Comparison of ENCODE assay signal across 13 cellular contexts in genomic region chr5:140253985-140254384, GRCh38. TPM values are rescaled to one million over a fixed set of nuclear protein-coding genes. Genes with fewer than 3 reads are reported as not detected.
DNase-seq lines count a peak whose midpoint lies in the region; ATAC-seq and TF ChIP-seq lines count a peak whose summit lies in the region.
"Had no signal": no experiment of that assay in that cellular context is flagged by ENCODE, and none has a peak within 500 bp of the region (broad histone marks: within the 10 kb centered on the region; RNA-seq: fewer than 3 reads in every experiment).

No MANE protein-coding gene starts in this region.

- peaks cover 7 to 36% (median 16%) of the 10 kb centered on the region in 3 donors for H3K4me1 ChIP-seq in esophagus squamous epithelium
- peaks cover 6% of the 10 kb centered on the region for H3K4me1 ChIP-seq in prostate gland (replicated peaks)

- TF ChIP-seq CTCF in Calu3 (IDR thresholded peaks at IDR 0.05; ENCODE audit: unreplicated experiment) (no peak), esophagus squamous epithelium (IDR thresholded peaks at IDR 0.05) (no peak), prostate gland (IDR thresholded peaks at IDR 0.05) (no peak)

- H3K36me3 Mint-ChIP-seq in Calu3 (ENCODE audit: insufficient read depth, unreplicated experiment) = peaks cover 49% of the 10 kb centered on the region

- no peaks in the 10 kb centered on the region for H3K9me3 Mint-ChIP-seq in Calu3 (ENCODE audit: low read depth, unreplicated experiment)
- H3K9me3 Mint-ChIP-seq: CD8-positive, alpha-beta T cell had no signal

- WGBS in esophagus squamous epithelium, 2 donors = 5 to 21% methylated on average over 4 of the region's 4 CpGs
- 35% methylated on average over 4 of the region's 4 CpGs for WGBS in prostate gland

- BruUV-seq in Calu3 (replicated peaks; lab: Mats Ljungman, UMichigan) = no TSS peak

- no peaks in the 10 kb centered on the region for H3K27me3 Mint-ChIP-seq in Calu3 (ENCODE audit: unreplicated experiment)

- H3K4me3 ChIP-seq in esophagus squamous epithelium (no peak overlapping the region), prostate gland (no peak overlapping the region)
- H3K4me3 ChIP-seq: K562 had no signal

- TF ChIP-seq POLR2A in esophagus squamous epithelium (IDR thresholded peaks at IDR 0.05) (no peak), prostate gland (IDR thresholded peaks at IDR 0.05) (no peak)

- H3K9me3 ChIP-seq in esophagus squamous epithelium (no peaks in the 10 kb centered on the region), prostate gland (no peaks in the 10 kb centered on the region)

- CTCF ChIA-PET in Calu3 (lab: Charles Lee) = interaction anchor here (0.6 to 5.8 kb wide), 5 partner anchors 10 to 92 kb away, joined by 3 to 37 read pairs (median 5); partner anchors contain the start of gene HBEGF

- intact Hi-C loops in Calu3 (cut with micrococcal nuclease; ENCODE audit: unreplicated experiment) (no loop called here), esophagus squamous epithelium (cut with DNase I) (no loop called here), prostate gland (cut with DNase I) (no loop called here)

- H3K4me3 Mint-ChIP-seq in Calu3 (ENCODE audit: low read depth, unreplicated experiment) = no peak overlapping the region
- H3K4me3 Mint-ChIP-seq: CD8-positive, alpha-beta T cell had no signal

- H3K27ac ChIP-seq in esophagus squamous epithelium (peak overlapping the region; percentile 6 to 47 (median 18)), prostate gland (no peak overlapping the region)

- DNase-seq in Calu3 = peak; percentile 58
- DNase-seq in NCI-H69 (lab: John Stamatoyannopoulos, UW) = peak; percentile 39
- DNase-seq in esophagus squamous epithelium (lab: John Stamatoyannopoulos, UW) = no peak
- DNase-seq in prostate gland (ENCODE audit: low spot score) = peak; percentile 51
- DNase-seq in stimulated activated naive CD8-positive, alpha-beta T cell treated with anti-CD3 and anti-CD28 coated beads, Interleukin-15, Interleukin-2, amounts not matched to agents 100 U/mL and 50 U/mL, for 24 hours = no peak
- DNase-seq in activated CD4-positive, alpha-beta T cell treated with anti-CD3 and anti-CD28 coated beads for 1 hour = no peak
- DNase-seq: CD8-positive, alpha-beta T cell; effector memory CD4-positive, alpha-beta T cell; NCI-H2081 treated with DMSO at 0.1 percent for 48 hours; stimulated activated CD4-positive, alpha-beta T cell treated with anti-CD3 and anti-CD28 coated beads, Interleukin-12 subunit alpha, Interleukin-12 subunit beta, amount 100 ng/mL, for 4 hours had no signal

- peaks cover 0 to 31% (median 0%) of the 10 kb centered on the region in 3 donors for H3K36me3 ChIP-seq in esophagus squamous epithelium
- H3K36me3 ChIP-seq in prostate gland = no peaks in the 10 kb centered on the region

- H3K27me3 ChIP-seq in esophagus squamous epithelium (no peaks in the 10 kb centered on the region), prostate gland (replicated peaks; ENCODE audit: insufficient read depth) (no peaks in the 10 kb centered on the region)

- no peak for ATAC-seq in stimulated activated naive CD8-positive, alpha-beta T cell treated with anti-CD3 and anti-CD28 coated beads, Interleukin-15, Interleukin-2, amounts not matched to agents 100 U/mL and 50 U/mL, for 24 hours
- no peak for ATAC-seq in HG03139 (IDR thresholded peaks at IDR 0.05; ENCODE audit: unreplicated experiment)
- no peak for ATAC-seq in HG03159 (IDR thresholded peaks at IDR 0.05; ENCODE audit: unreplicated experiment)
- ATAC-seq: CD8-positive, alpha-beta T cell; K562 had no signal

- H3K4me1 Mint-ChIP-seq in Calu3 (ENCODE audit: low read depth, unreplicated experiment) = peaks cover 26% of the 10 kb centered on the region

- H3K27ac Mint-ChIP-seq in Calu3 (ENCODE audit: unreplicated experiment) = no peak overlapping the region
- H3K27ac Mint-ChIP-seq: CD8-positive, alpha-beta T cell had no signal

RNA-seq across cellular contexts. Expression of gene PFDN1, which starts 48.9 kb away (rescaled TPM):
- 67.5 and 71.9 TPM in 2 replicates for total RNA-seq in Calu3 (2022)
- 10 to 100 TPM; 38.1 to 67.5 (median 60.4) TPM for total RNA-seq in esophagus squamous epithelium
- total RNA-seq in prostate gland = 100 to 1,000 TPM in 1 of 2 donors, 10 to 100 TPM in 1; 88.0 to 145 TPM

Comparison
In these comparisons a context has a peak if more than half of its experiments do, and no peak if none do; other contexts are left out.
1. DNase-seq: peak in Calu3 (single experiment), NCI-H69 (single experiment) and prostate gland (single experiment); none in esophagus squamous epithelium (single experiment), stimulated activated naive CD8-positive, alpha-beta T cell treated with anti-CD3 and anti-CD28 coated beads, Interleukin-15, Interleukin-2, amounts not matched to agents 100 U/mL and 50 U/mL, for 24 hours (single experiment) and activated CD4-positive, alpha-beta T cell treated with anti-CD3 and anti-CD28 coated beads for 1 hour (single experiment).
2. H3K27ac ChIP-seq: peak in esophagus squamous epithelium (4 of 4); none in prostate gland (0 of 2).